Comparison of ENCODE assay signal across 16 cellular contexts in genomic region chr4:175469519-175469918, GRCh38.
DNase-seq lines count a peak whose midpoint lies in the region; ATAC-seq, FAIRE-seq and TF ChIP-seq lines count a peak whose summit lies in the region.
"Had no signal": no experiment of that assay in that cellular context is flagged by ENCODE, and none has a peak within 500 bp of the region (broad histone marks: within the 10 kb centered on the region; RNA-seq: fewer than 3 reads in every experiment).

No MANE protein-coding gene starts in this region.

- H3K4me1 ChIP-seq in Panc1 (ENCODE audit: control insufficient read depth, insufficient read depth, low read length): no peaks in the 10 kb centered on the region
- H3K4me1 ChIP-seq: foreskin keratinocyte, right lobe of liver had no signal

- POLR2A ChIA-PET in Panc1 (lab: Charles Lee): no interaction called here

- DNase-seq in H54 (ENCODE audit: insufficient read length, low spot score) (peak; percentile 2), Panc1 (ENCODE audit: low read depth, low spot score) (peak; percentile 8), fibroblast of mammary gland (ENCODE audit: low read depth) (peak; percentile 12), retina (peak; percentile 4), globus pallidus (ENCODE audit: low spot score) (no peak), MV-4-11 (lab: John Stamatoyannopoulos, UW) (no peak), cerebellar nuclear complex (lab: John Stamatoyannopoulos, UW) (no peak)
- DNase-seq: CD8-positive, alpha-beta memory T cell; cortex of kidney; kidney; NCI-H1694; right lobe of liver had no signal

- TF ChIP-seq POLR2A in H54 (IDR thresholded peaks at IDR 0.05; ENCODE audit: low read depth, low read length): no peak

- no TSS peak for BruUV-seq in Panc1 (replicated peaks; lab: Mats Ljungman, UMichigan)

- no peak overlapping the region for H3K27ac ChIP-seq in Panc1 (ENCODE audit: low read length)
- H3K27ac ChIP-seq: foreskin keratinocyte, KMS-11, right lobe of liver, SK-N-MC had no signal

- no peak for ATAC-seq in Panc1
- ATAC-seq: activated naive CD4-positive, alpha-beta T cell treated with anti-CD3 and anti-CD28 coated beads, Interleukin-2, amount 50 U/mL, for 72 hours; foreskin keratinocyte; right lobe of liver had no signal

- H3K36me3 ChIP-seq in Panc1 (ENCODE audit: control insufficient read depth, insufficient read depth, low read length): no peaks in the 10 kb centered on the region
- H3K36me3 ChIP-seq: right lobe of liver had no signal

- peak; percentile 61 for FAIRE-seq in H54 (lab: Jason Lieb, UNC)
- FAIRE-seq: kidney had no signal

- no peaks in the 10 kb centered on the region for H3K27me3 ChIP-seq in Panc1 (ENCODE audit: control insufficient read depth, insufficient read depth, low read length)
- H3K27me3 ChIP-seq: foreskin keratinocyte, right lobe of liver had no signal

- H3K9me3 ChIP-seq in Panc1 (ENCODE audit: control insufficient read depth, insufficient read depth, low read depth, low read length): no peaks in the 10 kb centered on the region
- H3K9me3 ChIP-seq: right lobe of liver had no signal

- intact Hi-C loops in Panc1 (cut with micrococcal nuclease; ENCODE audit: unreplicated experiment): no loop called here

- TF ChIP-seq CTCF in Panc1 (IDR thresholded peaks at IDR 0.05) (no peak), fibroblast of mammary gland (conservative IDR thresholded peaks at IDR 0.05; ENCODE audit: control insufficient read depth, insufficient read depth, low read depth, low read length) (no peak)

- no peak overlapping the region for H3K4me3 ChIP-seq in Panc1 (ENCODE audit: low read depth in 2 of 2, low read length in 2 of 2)
- H3K4me3 ChIP-seq in fibroblast of mammary gland (ENCODE audit: control insufficient read depth, low read depth, low read length): no peak overlapping the region
- H3K4me3 ChIP-seq: right lobe of liver, SK-N-MC had no signal

- in situ Hi-C loops in Panc1 (cut with HindIII; ENCODE audit: low pct_unique_long_range_greater_than_20kb, low sequenced_read_pairs): no loop called here

- CTCF ChIA-PET in Panc1 (lab: Charles Lee): no interaction called here

Comparison
In these comparisons a context has a peak if more than half of its experiments do, and no peak if none do; other contexts are left out.
1. DNase-seq: peak in H54 (single experiment), Panc1 (single experiment), fibroblast of mammary gland (single experiment) and retina (single experiment); none in globus pallidus (single experiment), MV-4-11 (single experiment) and cerebellar nuclear complex (0 of 2).